1 cellular context compared by ENCODE assay signal in the genomic region with DNA sequence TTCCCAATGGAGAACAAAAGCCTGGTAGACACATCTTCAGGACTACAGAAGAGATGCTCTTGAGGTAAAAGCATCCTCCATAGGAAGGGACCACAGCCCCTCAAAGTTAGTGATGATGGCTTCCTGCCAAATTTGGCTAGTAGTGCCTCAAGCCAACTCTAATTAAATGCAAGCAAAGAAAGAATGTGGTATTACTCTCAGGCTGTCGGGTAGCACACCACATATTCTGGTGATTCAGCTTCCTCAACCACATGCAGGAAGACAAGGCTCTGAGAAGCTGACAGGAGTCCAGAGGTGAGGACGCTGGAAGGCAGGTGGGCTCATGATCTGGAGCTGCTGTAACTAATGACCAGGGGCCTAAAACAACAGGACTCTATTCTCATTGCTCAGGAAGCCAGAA.
TF ChIP-seq lines count a peak whose summit lies in the region.

No MANE protein-coding gene starts in this region.

TF ChIP-seq in IMR-90, 13 proteins besides CTCF, POLR2A, EP300 and RAD21:
- TF ChIP-seq NFE2L2 (IDR thresholded peaks at IDR 0.05; ENCODE audit: low read depth, low read length) = no peak
- TF ChIP-seq ELK1 (IDR thresholded peaks at IDR 0.05; ENCODE audit: borderline replicate concordance, low read depth, low read length) = no peak
- no peak for TF ChIP-seq CHD1 (IDR thresholded peaks at IDR 0.05; ENCODE audit: low read depth, low read length)
- TF ChIP-seq RFX5 (IDR thresholded peaks at IDR 0.05; ENCODE audit: low read depth, low read length) = no peak
- no peak for TF ChIP-seq RCOR1 (IDR thresholded peaks at IDR 0.05; ENCODE audit: insufficient replicate concordance, low read length)
- no peak for TF ChIP-seq CEBPB (IDR thresholded peaks at IDR 0.05; ENCODE audit: low read depth, low read length)
- TF ChIP-seq FOS (IDR thresholded peaks at IDR 0.05; ENCODE audit: low read depth, low read length) = no peak
- TF ChIP-seq MXI1 (IDR thresholded peaks at IDR 0.05; ENCODE audit: borderline replicate concordance, low read depth, low read length) = no peak
- no peak for TF ChIP-seq MAZ (IDR thresholded peaks at IDR 0.05; ENCODE audit: borderline replicate concordance, low read depth, low read length)
- TF ChIP-seq BHLHE40 (IDR thresholded peaks at IDR 0.05; ENCODE audit: low read depth, low read length) = no peak
- no peak for TF ChIP-seq MAFK (IDR thresholded peaks at IDR 0.05; ENCODE audit: low read depth, low read length)
- no peak for TF ChIP-seq SMC3 (IDR thresholded peaks at IDR 0.05; ENCODE audit: low read depth, low read length)
